8 cellular contexts compared by ENCODE assay signal in genomic region chr14:100246809-100247428, GRCh38. TPM values are rescaled to one million over a fixed set of nuclear protein-coding genes. Genes with fewer than 3 reads are reported as not detected.
A peak's percentile ranks its signal among the peaks of the same experiment; 100 is the strongest.
DNase-seq lines count a peak whose midpoint lies in the region; ATAC-seq and TF ChIP-seq lines count a peak whose summit lies in the region.

No MANE protein-coding gene starts in this region.

- H3K27ac Mint-ChIP-seq in nephron: peak overlapping the region; percentile 58 to 89 (median 85)

- peak; percentile 40 to 67 for DNase-seq in NCI-H2081 (lab: John Stamatoyannopoulos, UW)
- no peak for DNase-seq in NCI-H2081 treated with DMSO at 0.1 percent for 48 hours (lab: John Stamatoyannopoulos, UW)
- DNase-seq in MV-4-11 (lab: John Stamatoyannopoulos, UW): peak; percentile 17
- DNase-seq in SK-N-DZ (ENCODE audit: low spot score): peak; percentile 57
- peak; percentile 63 to 76 for DNase-seq in erythroblast (lab: John Stamatoyannopoulos, UW)

- H3K36me3 Mint-ChIP-seq in nephron (ENCODE audit: low read depth): peaks cover 19% of the 10 kb centered on the region

- no peaks in the 10 kb centered on the region for H3K9me3 Mint-ChIP-seq in nephron

- H3K4me1 Mint-ChIP-seq in nephron: peaks cover 49% of the 10 kb centered on the region

- no peak for TF ChIP-seq POLR2A in erythroblast (IDR thresholded peaks at IDR 0.05; ENCODE audit: low read length)

- ATAC-seq in GM19467 (IDR thresholded peaks at IDR 0.05; ENCODE audit: unreplicated experiment): no peak
- no peak for ATAC-seq in HG03460 (IDR thresholded peaks at IDR 0.05; ENCODE audit: unreplicated experiment)

- H3K4me3 Mint-ChIP-seq in nephron: peak overlapping the region; percentile 16 to 50 (median 29)

- TF ChIP-seq CTCF in nephron (IDR thresholded peaks at IDR 0.05; ENCODE audit: unreplicated experiment in 3 of 3): peak; percentile 48 to 60 (median 55)

- H3K27me3 Mint-ChIP-seq in nephron (ENCODE audit: low read depth): no peaks in the 10 kb centered on the region

RNA-seq across cellular contexts. Expression of gene YY1, which starts 8.0 kb away (rescaled TPM):
- polyA plus RNA-seq in SK-N-DZ (2014; cell fraction: cytosol; rRNA removed): 25.7 and 28.4 TPM in 2 replicates
- 24.4 and 31.4 TPM in 2 replicates for polyA plus RNA-seq in SK-N-DZ (2014; cell fraction: nucleus; rRNA removed)

RNA-seq across cellular contexts. Expression of gene SLC25A29, which starts 59.3 kb away (rescaled TPM):
- 73.8 and 82.2 TPM in 2 replicates for polyA plus RNA-seq in SK-N-DZ (2014; cell fraction: cytosol; rRNA removed)
- polyA plus RNA-seq in SK-N-DZ (2014; cell fraction: nucleus; rRNA removed): 229 and 356 TPM in 2 replicates
